6 cellular contexts compared by ENCODE assay signal in the genomic region with DNA sequence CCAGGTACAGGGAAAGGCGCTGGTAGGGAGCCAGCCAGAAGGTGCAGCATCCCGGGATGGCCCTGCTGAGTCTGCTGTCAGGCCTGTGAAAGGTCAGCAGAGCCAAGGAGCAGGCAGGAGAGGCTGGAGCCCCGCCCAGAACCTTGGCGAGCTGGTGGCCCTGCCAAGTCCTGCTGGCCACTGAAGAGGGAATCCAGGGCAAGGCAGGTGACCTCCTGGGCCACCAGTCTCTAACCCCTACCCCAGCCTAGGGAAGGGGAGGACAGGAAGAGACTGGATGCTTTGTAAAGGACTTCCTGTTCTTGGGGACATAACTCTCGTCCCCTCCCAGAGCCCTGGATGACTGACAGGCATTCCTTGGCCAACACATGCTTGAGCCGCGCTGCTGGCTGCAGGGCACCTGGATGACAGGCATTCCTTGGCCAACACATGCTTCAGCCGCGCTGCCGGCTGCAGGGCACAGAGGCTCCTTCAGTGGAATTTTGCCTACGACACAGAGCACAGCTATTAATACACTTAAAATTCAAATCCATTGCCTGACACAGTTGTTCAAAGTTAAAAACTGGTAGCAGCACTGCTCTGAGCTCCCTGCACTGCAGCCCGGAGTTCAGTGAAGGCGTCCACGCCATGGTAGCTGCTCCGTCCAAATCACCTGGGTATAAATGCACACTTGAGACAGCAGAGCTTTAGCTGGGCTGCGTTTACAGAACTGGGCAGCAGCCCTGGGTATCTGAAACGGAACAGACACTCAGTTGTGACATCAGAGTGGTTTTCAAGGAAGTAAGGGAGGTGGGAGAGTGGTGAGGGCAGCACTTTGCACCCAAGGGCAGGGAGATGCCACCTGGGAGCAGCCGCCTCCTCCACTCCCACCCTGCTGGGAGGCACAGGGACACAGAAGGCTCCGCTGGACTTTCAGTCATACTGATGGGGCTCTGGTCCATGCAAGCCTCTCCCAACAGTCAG. TPM values are rescaled to one million over a fixed set of nuclear protein-coding genes. Genes with fewer than 3 reads are reported as not detected.
DNase-seq lines count a peak whose midpoint lies in the region; ATAC-seq and TF ChIP-seq lines count a peak whose summit lies in the region.

No MANE protein-coding gene starts in this region.

- H3K36me3 Mint-ChIP-seq in activated T-helper 17 cell treated with anti-CD3 and anti-CD28 coated beads, Interleukin-2, amount 50 U/mL, for 72 hours (ENCODE audit: low read depth), result peaks cover 30% of the 10 kb centered on the region
- H3K36me3 Mint-ChIP-seq in natural killer cell, result no peaks in the 10 kb centered on the region

- 0 out of 2 replicates have a peak, but pooled peaks cover 2% of the 10 kb centered on the region for H3K4me1 ChIP-seq in HEK293 (ENCODE audit: control insufficient read depth, insufficient read depth, low read length)

- H3K36me3 ChIP-seq in HEK293 (ENCODE audit: control insufficient read depth in 2 of 2, insufficient read depth in 1 of 2, low read length in 2 of 2), result peaks cover 0 to 45% of the 10 kb centered on the region in 2 experiments; a peak in 1 of 3 replicates

- H3K27me3 Mint-ChIP-seq in activated T-helper 17 cell treated with anti-CD3 and anti-CD28 coated beads, Interleukin-2, amount 50 U/mL, for 72 hours, result no peaks in the 10 kb centered on the region
- H3K27me3 Mint-ChIP-seq in natural killer cell (ENCODE audit: low read depth in 2 of 2), result no peaks in the 10 kb centered on the region

- ATAC-seq in activated T-helper 17 cell treated with anti-CD3 and anti-CD28 coated beads, Interleukin-2, amount 50 U/mL, for 72 hours (replicated peaks), result no peak
- ATAC-seq in natural killer cell (no peak), HG03469 (IDR thresholded peaks at IDR 0.05; ENCODE audit: unreplicated experiment) (no peak)

- no peak overlapping the region for H3K27ac Mint-ChIP-seq in activated T-helper 17 cell treated with anti-CD3 and anti-CD28 coated beads, Interleukin-2, amount 50 U/mL, for 72 hours
- H3K27ac Mint-ChIP-seq in natural killer cell, result no peak overlapping the region

- intact Hi-C loops in natural killer cell (cut with micrococcal nuclease), result loop anchor here (10.0 kb wide), 1 partner anchor 58 kb away; a partner anchor contains a TSS

- DNase-seq in natural killer cell, result no peak
- no peak for DNase-seq in GDM1 (lab: John Stamatoyannopoulos, UW)
- no peak for DNase-seq in NCI-H2196 treated with DMSO at 0.1 percent for 48 hours (lab: John Stamatoyannopoulos, UW; ENCODE audit: unreplicated experiment)

- TF ChIP-seq CTCF in HEK293 (tag by site-specific recombination; IDR thresholded peaks at IDR 0.05) (no peak), natural killer cell (IDR thresholded peaks at IDR 0.05) (no peak)

- H3K9me3 ChIP-seq in HEK293 (ENCODE audit: control insufficient read depth, insufficient read depth, low read depth, low read length), result no peaks in the 10 kb centered on the region

- H3K27ac ChIP-seq in HEK293 (ENCODE audit: extremely low read depth, low read depth, low read length), result peak overlapping the region; percentile 94; the same call in 1 of the 2 replicates

- peaks cover 7% of the 10 kb centered on the region for H3K4me1 Mint-ChIP-seq in activated T-helper 17 cell treated with anti-CD3 and anti-CD28 coated beads, Interleukin-2, amount 50 U/mL, for 72 hours
- peaks cover 4 to 20% of the 10 kb centered on the region in 2 donors for H3K4me1 Mint-ChIP-seq in natural killer cell

- H3K4me3 ChIP-seq in HEK293 (ENCODE audit: low read depth, low read length), result peak overlapping the region; percentile 78

- POLR2A ChIA-PET in HEK293 (lab: Yijun Ruan, JAX), result interaction anchor here (0.8 to 1.8 kb wide), 2 partner anchors 9 to 57 kb away, joined by 3 to 4 read pairs; a partner anchor contains a TSS

- H3K4me3 Mint-ChIP-seq in activated T-helper 17 cell treated with anti-CD3 and anti-CD28 coated beads, Interleukin-2, amount 50 U/mL, for 72 hours, result peak overlapping the region; percentile 89
- H3K4me3 Mint-ChIP-seq in natural killer cell, result peak overlapping the region; percentile 65

- CTCF ChIA-PET in HEK293 (lab: Yijun Ruan, JAX), result no interaction called here

- no peaks in the 10 kb centered on the region for H3K9me3 Mint-ChIP-seq in activated T-helper 17 cell treated with anti-CD3 and anti-CD28 coated beads, Interleukin-2, amount 50 U/mL, for 72 hours
- H3K9me3 Mint-ChIP-seq in natural killer cell, result no peaks in the 10 kb centered on the region

TF ChIP-seq in HEK293, 187 proteins besides CTCF, POLR2A, EP300 and RAD21 (continues in another document):
- TF ChIP-seq, protein P1, sequence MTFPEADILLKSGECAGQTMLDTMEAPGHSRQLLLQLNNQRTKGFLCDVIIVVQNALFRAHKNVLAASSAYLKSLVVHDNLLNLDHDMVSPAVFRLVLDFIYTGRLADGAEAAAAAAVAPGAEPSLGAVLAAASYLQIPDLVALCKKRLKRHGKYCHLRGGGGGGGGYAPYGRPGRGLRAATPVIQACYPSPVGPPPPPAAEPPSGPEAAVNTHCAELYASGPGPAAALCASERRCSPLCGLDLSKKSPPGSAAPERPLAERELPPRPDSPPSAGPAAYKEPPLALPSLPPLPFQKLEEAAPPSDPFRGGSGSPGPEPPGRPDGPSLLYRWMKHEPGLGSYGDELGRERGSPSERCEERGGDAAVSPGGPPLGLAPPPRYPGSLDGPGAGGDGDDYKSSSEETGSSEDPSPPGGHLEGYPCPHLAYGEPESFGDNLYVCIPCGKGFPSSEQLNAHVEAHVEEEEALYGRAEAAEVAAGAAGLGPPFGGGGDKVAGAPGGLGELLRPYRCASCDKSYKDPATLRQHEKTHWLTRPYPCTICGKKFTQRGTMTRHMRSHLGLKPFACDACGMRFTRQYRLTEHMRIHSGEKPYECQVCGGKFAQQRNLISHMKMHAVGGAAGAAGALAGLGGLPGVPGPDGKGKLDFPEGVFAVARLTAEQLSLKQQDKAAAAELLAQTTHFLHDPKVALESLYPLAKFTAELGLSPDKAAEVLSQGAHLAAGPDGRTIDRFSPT (tag by site-specific recombination; IDR thresholded peaks at IDR 0.05), result 0 out of 2 replicates have a peak, but pooled peaks have one; percentile 24
- TF ChIP-seq SP3 (tag by site-specific recombination; IDR thresholded peaks at IDR 0.05) (no peak), IKZF3 (tag by site-specific recombination; IDR thresholded peaks at IDR 0.05) (0 out of 2 replicates have a peak, but pooled peaks have one; percentile 20), SALL2 (tag by site-specific recombination; IDR thresholded peaks at IDR 0.05; ENCODE audit: borderline replicate concordance) (no peak), ZBTB21 (tag by site-specific recombination; IDR thresholded peaks at IDR 0.05) (no peak), ZNF548 (tag by site-specific recombination; IDR thresholded peaks at IDR 0.05) (no peak), ZFP41 (tag by site-specific recombination; IDR thresholded peaks at IDR 0.05; ENCODE audit: borderline replicate concordance) (no peak), ZNF785 (tag by site-specific recombination; IDR thresholded peaks at IDR 0.05) (no peak), ZNF121 (tag by site-specific recombination; IDR thresholded peaks at IDR 0.05) (no peak), ZNF311 (tag by site-specific recombination; IDR thresholded peaks at IDR 0.05; ENCODE audit: borderline replicate concordance) (no peak)
- TF ChIP-seq, protein P2, sequence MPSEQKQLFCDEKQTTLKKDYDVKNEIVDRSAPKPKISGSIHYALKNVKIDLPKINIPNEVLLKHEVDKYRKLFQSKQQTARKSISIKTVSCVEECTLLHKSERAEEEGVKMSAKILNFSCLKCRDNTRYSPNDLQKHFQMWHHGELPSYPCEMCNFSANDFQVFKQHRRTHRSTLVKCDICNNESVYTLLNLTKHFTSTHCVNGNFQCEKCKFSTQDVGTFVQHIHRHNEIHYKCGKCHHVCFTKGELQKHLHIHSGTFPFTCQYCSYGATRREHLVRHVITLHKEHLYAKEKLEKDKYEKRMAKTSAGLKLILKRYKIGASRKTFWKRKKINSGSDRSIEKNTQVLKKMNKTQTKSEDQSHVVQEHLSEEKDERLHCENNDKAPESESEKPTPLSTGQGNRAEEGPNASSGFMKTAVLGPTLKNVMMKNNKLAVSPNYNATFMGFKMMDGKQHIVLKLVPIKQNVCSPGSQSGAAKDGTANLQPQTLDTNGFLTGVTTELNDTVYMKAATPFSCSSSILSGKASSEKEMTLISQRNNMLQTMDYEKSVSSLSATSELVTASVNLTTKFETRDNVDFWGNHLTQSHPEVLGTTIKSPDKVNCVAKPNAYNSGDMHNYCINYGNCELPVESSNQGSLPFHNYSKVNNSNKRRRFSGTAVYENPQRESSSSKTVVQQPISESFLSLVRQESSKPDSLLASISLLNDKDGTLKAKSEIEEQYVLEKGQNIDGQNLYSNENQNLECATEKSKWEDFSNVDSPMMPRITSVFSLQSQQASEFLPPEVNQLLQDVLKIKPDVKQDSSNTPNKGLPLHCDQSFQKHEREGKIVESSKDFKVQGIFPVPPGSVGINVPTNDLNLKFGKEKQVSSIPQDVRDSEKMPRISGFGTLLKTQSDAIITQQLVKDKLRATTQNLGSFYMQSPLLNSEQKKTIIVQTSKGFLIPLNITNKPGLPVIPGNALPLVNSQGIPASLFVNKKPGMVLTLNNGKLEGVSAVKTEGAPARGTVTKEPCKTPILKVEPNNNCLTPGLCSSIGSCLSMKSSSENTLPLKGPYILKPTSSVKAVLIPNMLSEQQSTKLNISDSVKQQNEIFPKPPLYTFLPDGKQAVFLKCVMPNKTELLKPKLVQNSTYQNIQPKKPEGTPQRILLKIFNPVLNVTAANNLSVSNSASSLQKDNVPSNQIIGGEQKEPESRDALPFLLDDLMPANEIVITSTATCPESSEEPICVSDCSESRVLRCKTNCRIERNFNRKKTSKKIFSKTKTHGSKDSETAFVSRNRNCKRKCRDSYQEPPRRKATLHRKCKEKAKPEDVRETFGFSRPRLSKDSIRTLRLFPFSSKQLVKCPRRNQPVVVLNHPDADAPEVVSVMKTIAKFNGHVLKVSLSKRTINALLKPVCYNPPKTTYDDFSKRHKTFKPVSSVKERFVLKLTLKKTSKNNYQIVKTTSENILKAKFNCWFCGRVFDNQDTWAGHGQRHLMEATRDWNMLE (tag by site-specific recombination; conservative IDR thresholded peaks at IDR 0.05; ENCODE audit: low read depth), result no peak

RNA-seq across cellular contexts. Expression of a gene that starts 2.0 kb away (rescaled TPM):
- total RNA-seq in activated T-helper 17 cell treated with anti-CD3 and anti-CD28 coated beads, Interleukin-2, amount 50 U/mL, for 72 hours, result 1 to 10 TPM; 6.9 to 8.9 TPM
- 1 to 10 TPM; 3.2 to 5.2 (median 3.6) TPM for total RNA-seq in natural killer cell

RNA-seq across cellular contexts. Expression of a gene that starts 2.0 kb away (rescaled TPM):
- total RNA-seq in activated T-helper 17 cell treated with anti-CD3 and anti-CD28 coated beads, Interleukin-2, amount 50 U/mL, for 72 hours, result 10 to 100 TPM; 11.6 to 21.6 TPM
- 10 to 100 TPM in 2 of 3 donors, 1 to 10 TPM in 1; 9.7 to 12.8 (median 12.4) TPM for total RNA-seq in natural killer cell

RNA-seq across cellular contexts. Expression of a gene that starts 7.4 kb away (rescaled TPM):
- 10 to 100 TPM; 33.4 to 48.8 TPM for total RNA-seq in activated T-helper 17 cell treated with anti-CD3 and anti-CD28 coated beads, Interleukin-2, amount 50 U/mL, for 72 hours
- 10 to 100 TPM; 19.7 to 30.2 (median 27.8) TPM for total RNA-seq in natural killer cell

RNA-seq across cellular contexts. Expression of a gene that starts 10.7 kb away (rescaled TPM):
- 10 to 100 TPM; 20.1 to 22.8 TPM for total RNA-seq in activated T-helper 17 cell treated with anti-CD3 and anti-CD28 coated beads, Interleukin-2, amount 50 U/mL, for 72 hours
- total RNA-seq in natural killer cell, result 10 to 100 TPM; 43.6 to 45.7 (median 45.7) TPM

RNA-seq across cellular contexts. Expression of a gene that starts 16.2 kb away (rescaled TPM):
- 1 to 10 TPM in 1 of 2 donors, under 1 TPM in 1; 0.78 to 6.6 TPM for total RNA-seq in activated T-helper 17 cell treated with anti-CD3 and anti-CD28 coated beads, Interleukin-2, amount 50 U/mL, for 72 hours
- total RNA-seq in natural killer cell, result not detected
